ENCODE assay signal across 14 cellular contexts in the genomic region with DNA sequence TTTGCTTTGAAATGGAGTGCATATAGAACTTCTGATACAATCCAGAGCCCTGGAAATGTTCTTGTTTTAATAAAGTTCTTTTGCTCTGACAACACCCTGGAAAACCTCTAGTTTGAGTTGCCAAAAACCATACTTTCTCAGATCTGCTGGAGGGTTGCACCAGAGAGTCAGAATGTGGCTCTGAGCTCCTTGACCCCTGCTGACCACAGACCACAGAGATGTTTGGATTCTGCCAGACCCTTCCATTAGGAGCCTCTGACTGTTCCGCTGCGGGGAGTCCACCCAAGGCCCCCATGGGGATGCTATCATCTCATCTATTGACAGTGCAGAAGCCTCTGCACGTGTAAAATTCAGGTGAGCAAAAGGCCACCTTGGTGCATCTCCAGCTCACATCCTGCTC.
DNase-seq lines count a peak whose midpoint lies in the region; ATAC-seq, FAIRE-seq and TF ChIP-seq lines count a peak whose summit lies in the region.
"Had no signal": no experiment of that assay in that cellular context is flagged by ENCODE, and none has a peak within 500 bp of the region (broad histone marks: within the 10 kb centered on the region; RNA-seq: fewer than 3 reads in every experiment).

No MANE protein-coding gene starts in this region.

- no peaks in the 10 kb centered on the region for H3K36me3 ChIP-seq in astrocyte (ENCODE audit: insufficient read depth, low read length)
- H3K36me3 ChIP-seq: BLaER1 treated with 17β-estradiol and CSF1 and Interleukin-3, amounts not matched to agents 10 nM and 100 nM; HAP-1 had no signal

- H3K4me3 ChIP-seq in astrocyte (ENCODE audit: insufficient read depth, low read depth, low read length): no peak overlapping the region
- H3K4me3 ChIP-seq: BLaER1 treated with 17β-estradiol and CSF1 and Interleukin-3, amounts not matched to agents 10 nM and 100 nM; GM12878; HAP-1 had no signal

- H2AFZ ChIP-seq in astrocyte (ENCODE audit: low read depth, low read length): no peak overlapping the region

- no peaks in the 10 kb centered on the region for H3K27me3 Mint-ChIP-seq in astrocyte (ENCODE audit: low read depth, unreplicated experiment)
- H3K27me3 Mint-ChIP-seq: CD4-positive, CD25-positive, alpha-beta regulatory T cell had no signal

- H4K20me1 ChIP-seq in astrocyte (ENCODE audit: insufficient read depth, low read length): peaks cover 4% of the 10 kb centered on the region
- H4K20me1 ChIP-seq: BLaER1 treated with 17β-estradiol and CSF1 and Interleukin-3, amounts not matched to agents 10 nM and 100 nM had no signal

- no peak for ATAC-seq in HG03432 (IDR thresholded peaks at IDR 0.05; ENCODE audit: unreplicated experiment)
- ATAC-seq in GM18907 (IDR thresholded peaks at IDR 0.05; ENCODE audit: unreplicated experiment): no peak
- ATAC-seq: GM12878 had no signal

- H3K9ac ChIP-seq in astrocyte (ENCODE audit: low read length): no peak overlapping the region
- H3K9ac ChIP-seq: BLaER1 treated with 17β-estradiol and CSF1 and Interleukin-3, amounts not matched to agents 10 nM and 100 nM had no signal

- peaks cover 2% of the 10 kb centered on the region for H3K9me3 ChIP-seq in astrocyte (ENCODE audit: insufficient read depth, low read depth, low read length)
- H3K9me3 ChIP-seq: HAP-1 had no signal

- H3K79me2 ChIP-seq in astrocyte (ENCODE audit: insufficient read depth, low read length): no peaks in the 10 kb centered on the region

- H3K36me3 Mint-ChIP-seq in astrocyte (ENCODE audit: low read depth, unreplicated experiment): no peaks in the 10 kb centered on the region
- H3K36me3 Mint-ChIP-seq: CD4-positive, CD25-positive, alpha-beta regulatory T cell; IgD-negative memory B cell had no signal

- intact Hi-C loops in cardiac septum (cut with DNase I): no loop called here

- H3K4me3 Mint-ChIP-seq in astrocyte (ENCODE audit: unreplicated experiment): no peak overlapping the region
- H3K4me3 Mint-ChIP-seq: CD4-positive, CD25-positive, alpha-beta regulatory T cell; IgD-negative memory B cell had no signal

- peak; percentile 26 for DNase-seq in HT1080 (ENCODE audit: low read depth)
- peak; percentile 77 for DNase-seq in astrocyte (ENCODE audit: low read depth)
- DNase-seq in brain pericyte (ENCODE audit: low read depth, low spot score): peak; percentile 16
- DNase-seq in smooth muscle cell of the brain vasculature (ENCODE audit: low read depth, low spot score): peak; percentile 15
- DNase-seq in cardiac septum (ENCODE audit: low spot score): no peak
- DNase-seq: ACHN; CD4-positive, CD25-positive, alpha-beta regulatory T cell had no signal

- FAIRE-seq in astrocyte (lab: Jason Lieb, UNC): no peak
- FAIRE-seq: GM12878, H1 had no signal

- H3K9me3 Mint-ChIP-seq in astrocyte (ENCODE audit: unreplicated experiment): peaks cover 20% of the 10 kb centered on the region

- H3K27me3 ChIP-seq in astrocyte (ENCODE audit: insufficient read depth, low read length): peaks cover 3% of the 10 kb centered on the region
- H3K27me3 ChIP-seq: BLaER1 treated with 17β-estradiol and CSF1 and Interleukin-3, amounts not matched to agents 10 nM and 100 nM had no signal

- H3K27ac ChIP-seq in astrocyte (ENCODE audit: low read depth, low read length): no peak overlapping the region
- H3K27ac ChIP-seq: BLaER1 treated with 17β-estradiol and CSF1 and Interleukin-3, amounts not matched to agents 10 nM and 100 nM had no signal

- H3K4me1 Mint-ChIP-seq in astrocyte (ENCODE audit: low read depth, unreplicated experiment): no peaks in the 10 kb centered on the region
- H3K4me1 Mint-ChIP-seq: CD4-positive, CD25-positive, alpha-beta regulatory T cell; IgD-negative memory B cell had no signal

- H3K27ac Mint-ChIP-seq in astrocyte (ENCODE audit: unreplicated experiment): no peak overlapping the region
- H3K27ac Mint-ChIP-seq: CD4-positive, CD25-positive, alpha-beta regulatory T cell; IgD-negative memory B cell had no signal

- H3K4me1 ChIP-seq in astrocyte (ENCODE audit: insufficient read depth, low read length): no peaks in the 10 kb centered on the region
- H3K4me1 ChIP-seq: HAP-1 had no signal

- no peak for TF ChIP-seq CTCF in astrocyte (IDR thresholded peaks at IDR 0.05; ENCODE audit: insufficient read depth, low read depth, low read length)

- no peak overlapping the region for H3K4me2 ChIP-seq in astrocyte (ENCODE audit: low read length)
- H3K4me2 ChIP-seq: BLaER1 treated with 17β-estradiol and CSF1 and Interleukin-3, amounts not matched to agents 10 nM and 100 nM had no signal
